ENCODE assay signal across 8 cellular contexts in the genomic region with DNA sequence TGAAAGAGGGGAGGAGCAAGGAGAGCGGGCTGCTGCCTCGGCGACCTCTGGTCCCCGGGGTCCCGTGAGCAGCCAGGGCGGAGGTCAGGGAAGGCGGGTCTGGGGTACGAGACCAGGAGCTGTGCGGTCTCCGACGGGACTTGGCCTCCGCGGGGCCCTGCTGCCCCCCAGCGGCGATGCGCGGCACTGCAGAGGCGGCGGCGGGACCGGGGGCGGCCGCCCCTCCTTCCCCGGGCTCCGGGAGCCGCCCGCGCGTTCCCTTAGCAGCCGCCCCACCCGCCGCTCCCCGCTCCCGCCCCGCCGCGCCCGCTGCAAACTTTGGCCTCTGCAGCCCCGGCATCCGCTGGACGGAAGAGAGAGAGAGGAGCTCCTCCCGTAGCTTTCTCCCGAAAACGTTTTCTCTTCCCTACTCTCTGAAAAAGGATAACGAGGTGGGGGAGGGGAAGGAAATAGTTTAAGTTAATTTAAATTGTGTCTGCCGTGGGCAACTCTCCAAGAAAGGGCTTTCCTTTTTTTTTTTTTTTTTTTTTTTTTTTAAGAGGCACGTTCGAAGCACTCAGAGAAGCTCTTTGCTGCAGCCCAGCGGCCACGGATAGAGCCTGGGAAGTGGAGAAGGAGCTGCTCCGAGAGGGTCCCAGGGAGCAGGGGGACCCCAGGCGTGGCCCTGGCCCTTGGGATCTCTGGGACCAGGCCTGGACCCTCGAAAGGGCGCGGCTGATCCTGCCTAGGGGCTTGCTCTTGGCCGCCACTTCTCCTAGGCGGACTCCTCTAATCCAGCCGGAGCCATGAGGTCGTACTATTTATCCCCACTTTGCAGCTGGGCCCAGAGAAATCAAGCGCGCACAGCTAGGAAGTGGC. TPM values are rescaled to one million over a fixed set of nuclear protein-coding genes. Genes with fewer than 3 reads are reported as not detected.
DNase-seq lines count a peak whose midpoint lies in the region; ATAC-seq and TF ChIP-seq lines count a peak whose summit lies in the region.

No MANE protein-coding gene starts in this region.

- H3K36me3 ChIP-seq in BE2C = no peaks in the 10 kb centered on the region

- H3K9me3 ChIP-seq in BE2C = no peaks in the 10 kb centered on the region

- intact Hi-C loops in left colon (cut with DNase I, micrococcal nuclease) = loop anchor here in 1 of 2 donors (10.0 kb wide), 1 partner anchor 1275 kb away; no protein-coding TSS in a partner anchor

- H3K4me1 ChIP-seq in BE2C = no peaks in the 10 kb centered on the region

- DNase-seq in BE2C (peak; percentile 78), NCI-H1930 (lab: John Stamatoyannopoulos, UW) (peak; percentile 33 to 40), cerebellar cortex (ENCODE audit: low spot score) (peak; percentile 15), left colon (peak; percentile 83 to 90)
- DNase-seq in activated CD4-positive, alpha-beta T cell treated with anti-CD3 and anti-CD28 coated beads for 1 hour = peak; percentile 67
- DNase-seq in stimulated activated CD4-positive, alpha-beta T cell treated with anti-CD3 and anti-CD28 coated beads, Interleukin-1b, Interleukin-23, amount 100 ng/mL, for 48 hours = peak; percentile 76

- H3K27me3 ChIP-seq in BE2C = no peaks in the 10 kb centered on the region

- peak overlapping the region; percentile 40 for H3K4me3 ChIP-seq in BE2C (ENCODE audit: low read depth, low read length)

- TF ChIP-seq CTCF in BE2C (IDR thresholded peaks at IDR 0.05; ENCODE audit: low read depth, low read length) = peak; percentile 61

- ATAC-seq in GM21619 (IDR thresholded peaks at IDR 0.05; ENCODE audit: unreplicated experiment) = peak; percentile 53
- peak; percentile 95 for ATAC-seq in left colon
- no peak for ATAC-seq in GM21367 (IDR thresholded peaks at IDR 0.05; ENCODE audit: unreplicated experiment)

RNA-seq across cellular contexts. Expression of gene C16orf82, which starts 43.2 kb away (rescaled TPM):
- polyA plus RNA-seq in BE2C (2012; ENCODE audit: insufficient read depth, insufficient read length, low read depth) = not detected
- total RNA-seq in left colon = not detected

Comparison
In these comparisons a context has a peak if more than half of its experiments do, and no peak if none do; other contexts are left out.
1. DNase-seq: peak in every context shown above with its lines; median percentile 86 in left colon; 78 in BE2C; 76 in stimulated activated CD4-positive, alpha-beta T cell treated with anti-CD3 and anti-CD28 coated beads, Interleukin-1b, Interleukin-23, amount 100 ng/mL, for 48 hours; 67 in activated CD4-positive, alpha-beta T cell treated with anti-CD3 and anti-CD28 coated beads for 1 hour; 36 in NCI-H1930; 15 in cerebellar cortex.